In the genomic region with DNA sequence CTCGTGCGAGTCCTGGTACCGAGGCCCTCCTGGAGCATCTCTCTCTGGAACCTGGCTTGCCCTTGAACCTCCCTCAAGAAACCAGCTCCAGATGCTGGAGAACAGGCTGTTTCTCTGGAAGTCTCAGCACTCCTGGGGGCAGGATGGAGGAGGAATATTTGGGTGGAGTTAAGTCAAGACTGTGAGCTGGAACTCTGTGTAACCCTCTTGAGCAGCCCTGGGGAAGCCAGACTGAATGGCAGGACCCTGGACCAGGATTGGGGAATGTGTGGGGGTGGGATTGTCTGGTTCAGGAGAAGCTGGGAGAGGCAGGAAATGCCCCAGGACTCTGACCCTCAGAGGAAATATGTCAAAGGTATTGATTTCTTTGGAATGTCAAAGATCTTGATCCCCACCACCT, we compare ENCODE assay signal across 22 cellular contexts. TPM values are rescaled to one million over a fixed set of nuclear protein-coding genes. Genes with fewer than 3 reads are reported as not detected.
DNase-seq lines count a peak whose midpoint lies in the region; ATAC-seq and TF ChIP-seq lines count a peak whose summit lies in the region.
"Had no signal": no experiment of that assay in that cellular context is flagged by ENCODE, and none has a peak within 500 bp of the region (broad histone marks: within the 10 kb centered on the region; RNA-seq: fewer than 3 reads in every experiment).

No MANE protein-coding gene starts in this region.

- no peaks in the 10 kb centered on the region for H3K36me3 Mint-ChIP-seq in natural killer cell treated with Interleukin-12 subunit alpha and Interleukin-12 subunit beta and Interleukin-15 and Interleukin-18, amount 100 ng/mL, for 72 hours
- H3K36me3 Mint-ChIP-seq: activated naive CD4-positive, alpha-beta T cell treated with anti-CD3 and anti-CD28 coated beads, Interleukin-2, amount 10 ng/mL, durations not matched to agents 7 days and 5 days; CD4-positive, CD25-positive, alpha-beta regulatory T cell had no signal

- no peaks in the 10 kb centered on the region for H3K9me3 Mint-ChIP-seq in natural killer cell treated with Interleukin-12 subunit alpha and Interleukin-12 subunit beta and Interleukin-15 and Interleukin-18, amount 100 ng/mL, for 72 hours
- H3K9me3 Mint-ChIP-seq: activated naive CD4-positive, alpha-beta T cell treated with anti-CD3 and anti-CD28 coated beads, Interleukin-2, amount 10 ng/mL, durations not matched to agents 7 days and 5 days; dendritic cell treated with granulocyte-macrophage colony-stimulating factor and Interleukin-4, amounts not matched to agents 40 ng/mL and 50 ng/mL, for 4 days had no signal

- no peak for TF ChIP-seq POLR2A in sigmoid colon (IDR thresholded peaks at IDR 0.05)
- TF ChIP-seq POLR2A in vagina (IDR thresholded peaks at IDR 0.05) = no peak

- no peak overlapping the region for H3K4me3 ChIP-seq in sigmoid colon
- H3K4me3 ChIP-seq in vagina = peak overlapping the region in 1 of 2 donors; percentile 9
- H3K4me3 ChIP-seq: body of pancreas, thyroid gland had no signal

- H3K36me3 ChIP-seq in sigmoid colon (no peaks in the 10 kb centered on the region), vagina (no peaks in the 10 kb centered on the region)
- H3K36me3 ChIP-seq: thyroid gland had no signal

- H3K27me3 ChIP-seq in sigmoid colon (no peaks in the 10 kb centered on the region), vagina (no peaks in the 10 kb centered on the region)
- H3K27me3 ChIP-seq: body of pancreas, thyroid gland had no signal

- TF ChIP-seq CTCF in sigmoid colon (IDR thresholded peaks at IDR 0.05) (no peak), vagina (IDR thresholded peaks at IDR 0.05) (no peak)

- H3K4me1 ChIP-seq in sigmoid colon = peaks cover 0 to 18% (median 9%) of the 10 kb centered on the region in 4 donors
- H3K4me1 ChIP-seq in vagina = peaks cover 46% of the 10 kb centered on the region

- H3K4me3 Mint-ChIP-seq in natural killer cell treated with Interleukin-12 subunit alpha and Interleukin-12 subunit beta and Interleukin-15 and Interleukin-18, amount 100 ng/mL, for 72 hours = no peak overlapping the region
- H3K4me3 Mint-ChIP-seq: activated naive CD4-positive, alpha-beta T cell treated with anti-CD3 and anti-CD28 coated beads, Interleukin-2, amount 10 ng/mL, durations not matched to agents 7 days and 5 days; CD4-positive, CD25-positive, alpha-beta regulatory T cell; dendritic cell treated with granulocyte-macrophage colony-stimulating factor and Interleukin-4, amounts not matched to agents 40 ng/mL and 50 ng/mL, for 4 days had no signal

- no peaks in the 10 kb centered on the region for H3K4me1 Mint-ChIP-seq in natural killer cell treated with Interleukin-12 subunit alpha and Interleukin-12 subunit beta and Interleukin-15 and Interleukin-18, amount 100 ng/mL, for 72 hours (ENCODE audit: low read depth in 2 of 2)
- H3K4me1 Mint-ChIP-seq: activated naive CD4-positive, alpha-beta T cell treated with anti-CD3 and anti-CD28 coated beads, Interleukin-2, amount 10 ng/mL, durations not matched to agents 7 days and 5 days had no signal

- no peak for DNase-seq in Right ventricle myocardium inferior (ENCODE audit: missing footprints)
- no peak for DNase-seq in cardiac septum (ENCODE audit: low spot score)
- DNase-seq in left ventricle myocardium superior = no peak
- no peak for DNase-seq in sigmoid colon
- no peak for DNase-seq in vagina (ENCODE audit: extremely low spot score in 2 of 2)
- no peak for DNase-seq in natural killer cell treated with Interleukin-12 subunit alpha and Interleukin-12 subunit beta and Interleukin-15 and Interleukin-18, amount 100 ng/mL, for 72 hours (ENCODE audit: low spot score)
- DNase-seq: 8988T; activated CD4-positive, alpha-beta T cell treated with anti-CD3 and anti-CD28 coated beads, Interleukin-2, amount 50 U/mL, for 1 hour; activated naive CD4-positive, alpha-beta T cell treated with anti-CD3 and anti-CD28 coated beads, Interleukin-2, amount 10 ng/mL, durations not matched to agents 7 days and 5 days; activated T-cell treated with anti-CD3 and anti-CD28 coated beads for 4 hours; body of pancreas; CD4-positive, CD25-positive, alpha-beta regulatory T cell; glutamatergic neuron; NCI-H1436; NCI-H2227 treated with DMSO at 0.1 percent for 48 hours; stimulated activated CD4-positive, alpha-beta T cell treated with anti-CD3 and anti-CD28 coated beads, Interleukin-4, amount 100 ng/mL, for 4 hours; stimulated activated CD8-positive, alpha-beta memory T cell treated with anti-CD3 and anti-CD28 coated beads, Interleukin-4, amount 100 ng/mL, for 48 hours; thyroid gland had no signal

- intact Hi-C loops in Right ventricle myocardium inferior (cut with DNase I) (no loop called here), cardiac septum (cut with DNase I) (no loop called here), left ventricle myocardium superior (cut with micrococcal nuclease) (no loop called here), sigmoid colon (cut with DNase I) (no loop called here), vagina (cut with DNase I) (no loop called here)

- H3K27me3 Mint-ChIP-seq in natural killer cell treated with Interleukin-12 subunit alpha and Interleukin-12 subunit beta and Interleukin-15 and Interleukin-18, amount 100 ng/mL, for 72 hours = peaks cover 16 to 20% of the 10 kb centered on the region in 2 donors

- WGBS in sigmoid colon, 2 donors = 87 to 88% methylated on average over 3 of the region's 3 CpGs

- no peak overlapping the region for H3K27ac Mint-ChIP-seq in natural killer cell treated with Interleukin-12 subunit alpha and Interleukin-12 subunit beta and Interleukin-15 and Interleukin-18, amount 100 ng/mL, for 72 hours
- H3K27ac Mint-ChIP-seq: activated naive CD4-positive, alpha-beta T cell treated with anti-CD3 and anti-CD28 coated beads, Interleukin-2, amount 10 ng/mL, durations not matched to agents 7 days and 5 days; CD4-positive, CD25-positive, alpha-beta regulatory T cell; dendritic cell treated with granulocyte-macrophage colony-stimulating factor and Interleukin-4, amounts not matched to agents 40 ng/mL and 50 ng/mL, for 4 days had no signal

- ATAC-seq in Right ventricle myocardium inferior (peak; percentile 51), left ventricle myocardium superior (peak; percentile 62), HG03442 (IDR thresholded peaks at IDR 0.05; ENCODE audit: unreplicated experiment) (no peak)
- ATAC-seq in activated CD4-positive, CD25-positive, alpha-beta regulatory T cell treated with anti-CD3 and anti-CD28 coated beads, Interleukin-2, amount 50 U/mL, for 24 hours = no peak
- no peak for ATAC-seq in natural killer cell treated with Interleukin-12 subunit alpha and Interleukin-12 subunit beta and Interleukin-15 and Interleukin-18, amount 100 ng/mL, for 72 hours

- peak overlapping the region; percentile 54 to 62 (median 58) for H3K27ac ChIP-seq in sigmoid colon
- H3K27ac ChIP-seq in vagina = peak overlapping the region; percentile 79
- H3K27ac ChIP-seq: body of pancreas, epithelial cell of prostate had no signal

- H3K9me3 ChIP-seq in sigmoid colon = no peaks in the 10 kb centered on the region
- no peaks in the 10 kb centered on the region for H3K9me3 ChIP-seq in vagina
- H3K9me3 ChIP-seq: body of pancreas, thyroid gland had no signal

- no peak for TF ChIP-seq EP300 in sigmoid colon (IDR thresholded peaks at IDR 0.05)

RNA-seq across cellular contexts. Expression of a gene that starts 7.7 kb away (rescaled TPM):
- 64.1 TPM for total RNA-seq in Right ventricle myocardium inferior
- total RNA-seq in cardiac septum = 8.6 TPM
- 56.0 TPM for total RNA-seq in left ventricle myocardium superior
- total RNA-seq in sigmoid colon = 1 to 10 TPM in 3 of 4 donors, under 1 TPM in 1; 0.66 to 7.2 (median 2.6) TPM
- 10 to 100 TPM; 43.2 to 63.1 (median 44.7) TPM for polyA plus RNA-seq in sigmoid colon
- 11.8 TPM for total RNA-seq in vagina
- not detected for total RNA-seq in natural killer cell treated with Interleukin-12 subunit alpha and Interleukin-12 subunit beta and Interleukin-15 and Interleukin-18, amount 100 ng/mL, for 72 hours
- total RNA-seq: CD4-positive, CD25-positive, alpha-beta regulatory T cell had no signal
- polyA plus RNA-seq: CD4-positive, CD25-positive, alpha-beta regulatory T cell had no signal

Comparison
In these comparisons a context has a peak if more than half of its experiments do, and no peak if none do; other contexts are left out.
1. ATAC-seq: peak in Right ventricle myocardium inferior (single experiment) and left ventricle myocardium superior (single experiment); none in activated CD4-positive, CD25-positive, alpha-beta regulatory T cell treated with anti-CD3 and anti-CD28 coated beads, Interleukin-2, amount 50 U/mL, for 24 hours (0 of 2), HG03442 (single experiment) and natural killer cell treated with Interleukin-12 subunit alpha and Interleukin-12 subunit beta and Interleukin-15 and Interleukin-18, amount 100 ng/mL, for 72 hours (0 of 2).